Comparison of ENCODE assay signal across 8 cellular contexts in genomic region chr13:52862358-52863206, GRCh38. TPM values are rescaled to one million over a fixed set of nuclear protein-coding genes. Genes with fewer than 3 reads are reported as not detected.
A peak's percentile ranks its signal among the peaks of the same experiment; 100 is the strongest.
DNase-seq lines count a peak whose midpoint lies in the region; ATAC-seq and TF ChIP-seq lines count a peak whose summit lies in the region.

No MANE protein-coding gene starts in this region.

- CTCF ChIA-PET in activated CD4-positive, alpha-beta T cell treated with anti-CD3 and anti-CD28 coated beads for 36 hours (lab: Charles Lee): interaction anchor here (0.6 to 1.9 kb wide), 4 partner anchors 9 to 106 kb away, joined by 3 to 9 read pairs (median 6); no protein-coding TSS in a partner anchor

- H3K9me3 ChIP-seq in body of pancreas: no peaks in the 10 kb centered on the region

- H3K36me3 ChIP-seq in body of pancreas (replicated peaks in 1 of 2; ENCODE audit: insufficient read depth in 1 of 2, low read depth in 2 of 2): no peaks in the 10 kb centered on the region

- ATAC-seq in activated CD4-positive, alpha-beta T cell treated with anti-CD3 and anti-CD28 coated beads for 36 hours: no peak
- ATAC-seq in body of pancreas: no peak
- ATAC-seq in GM19395 (IDR thresholded peaks at IDR 0.05; ENCODE audit: unreplicated experiment): no peak

- peak; percentile 72 for TF ChIP-seq CTCF in LNCAP (IDR thresholded peaks at IDR 0.05)
- peak; percentile 35 to 55 (median 52) for TF ChIP-seq CTCF in body of pancreas (IDR thresholded peaks at IDR 0.05)
- peak; percentile 82 for TF ChIP-seq CTCF in progenitor cell of endocrine pancreas (IDR thresholded peaks at IDR 0.05; ENCODE audit: unreplicated experiment)

- H3K27ac Mint-ChIP-seq in activated CD4-positive, alpha-beta T cell treated with anti-CD3 and anti-CD28 coated beads for 36 hours: no peak overlapping the region
- H3K27ac Mint-ChIP-seq in progenitor cell of endocrine pancreas: no peak overlapping the region

- POLR2A ChIA-PET in activated CD4-positive, alpha-beta T cell treated with anti-CD3 and anti-CD28 coated beads for 36 hours (lab: Charles Lee): no interaction called here

- no peak overlapping the region for H3K27ac ChIP-seq in body of pancreas

- H3K9me3 Mint-ChIP-seq in activated CD4-positive, alpha-beta T cell treated with anti-CD3 and anti-CD28 coated beads for 36 hours (ENCODE audit: low read depth): no peaks in the 10 kb centered on the region
- no peaks in the 10 kb centered on the region for H3K9me3 Mint-ChIP-seq in progenitor cell of endocrine pancreas (ENCODE audit: low read depth)

- no peaks in the 10 kb centered on the region for H3K27me3 ChIP-seq in body of pancreas

- intact Hi-C loops in activated CD4-positive, alpha-beta T cell treated with anti-CD3 and anti-CD28 coated beads for 36 hours (cut with DNase I, micrococcal nuclease): no loop called here
- intact Hi-C loops in body of pancreas (cut with DNase I): no loop called here

- peaks cover 8% of the 10 kb centered on the region for H3K27me3 Mint-ChIP-seq in activated CD4-positive, alpha-beta T cell treated with anti-CD3 and anti-CD28 coated beads for 36 hours
- no peaks in the 10 kb centered on the region for H3K27me3 Mint-ChIP-seq in progenitor cell of endocrine pancreas

- no peaks in the 10 kb centered on the region for H3K4me1 ChIP-seq in body of pancreas

- H3K36me3 Mint-ChIP-seq in activated CD4-positive, alpha-beta T cell treated with anti-CD3 and anti-CD28 coated beads for 36 hours (ENCODE audit: low read depth): no peaks in the 10 kb centered on the region
- H3K36me3 Mint-ChIP-seq in progenitor cell of endocrine pancreas (ENCODE audit: insufficient read depth): no peaks in the 10 kb centered on the region

- peak; percentile 48 for DNase-seq in activated CD4-positive, alpha-beta T cell treated with anti-CD3 and anti-CD28 coated beads for 36 hours
- DNase-seq in activated CD4-positive, alpha-beta T cell treated with anti-CD3 and anti-CD28 coated beads, Interleukin-2, amount 50 U/mL, for 4 hours: no peak
- peak in 3 of 4 donors; percentile 31 to 66 (median 55) for DNase-seq in body of pancreas
- DNase-seq in progenitor cell of endocrine pancreas (ENCODE audit: low spot score, unreplicated experiment): peak; percentile 47
- DNase-seq in DMS79 treated with DMSO at 0.1 percent for 48 hours (lab: John Stamatoyannopoulos, UW): no peak
- no peak for DNase-seq in T1000 (lab: John Stamatoyannopoulos, UW)

- H3K4me3 Mint-ChIP-seq in activated CD4-positive, alpha-beta T cell treated with anti-CD3 and anti-CD28 coated beads for 36 hours: no peak overlapping the region
- H3K4me3 Mint-ChIP-seq in progenitor cell of endocrine pancreas (ENCODE audit: low read depth): no peak overlapping the region

- H3K4me1 Mint-ChIP-seq in activated CD4-positive, alpha-beta T cell treated with anti-CD3 and anti-CD28 coated beads for 36 hours: no peaks in the 10 kb centered on the region
- H3K4me1 Mint-ChIP-seq in progenitor cell of endocrine pancreas (ENCODE audit: low read depth): no peaks in the 10 kb centered on the region

- 37 to 52% methylated on average over 3 of the region's 3 CpGs for WGBS in body of pancreas, 2 donors

- TF ChIP-seq POLR2A in body of pancreas (IDR thresholded peaks at IDR 0.05): no peak

- H3K4me3 ChIP-seq in body of pancreas: no peak overlapping the region

RNA-seq across cellular contexts. Expression of gene PCDH8, which starts 14.1 kb away (rescaled TPM):
- total RNA-seq in activated CD4-positive, alpha-beta T cell treated with anti-CD3 and anti-CD28 coated beads for 36 hours: not detected
- not detected for total RNA-seq in body of pancreas
- total RNA-seq in progenitor cell of endocrine pancreas: 0.17 and 0.42 TPM in 2 replicates

Comparison
In these comparisons a context has a peak if more than half of its experiments do, and no peak if none do; other contexts are left out.
1. DNase-seq: peak in activated CD4-positive, alpha-beta T cell treated with anti-CD3 and anti-CD28 coated beads for 36 hours (single experiment), body of pancreas (3 of 4) and progenitor cell of endocrine pancreas (single experiment); none in activated CD4-positive, alpha-beta T cell treated with anti-CD3 and anti-CD28 coated beads, Interleukin-2, amount 50 U/mL, for 4 hours (0 of 2), DMS79 treated with DMSO at 0.1 percent for 48 hours (single experiment) and T1000 (single experiment).
2. Peak in every context shown above with its lines, with median percentiles within 50 percentile points of each other: CTCF ChIP-seq.